Comparison of ENCODE assay signal across 16 cellular contexts in genomic region chr9:104075801-104076753, GRCh38. TPM values are rescaled to one million over a fixed set of nuclear protein-coding genes. Genes with fewer than 3 reads are reported as not detected.
DNase-seq lines count a peak whose midpoint lies in the region; ATAC-seq, FAIRE-seq and TF ChIP-seq lines count a peak whose summit lies in the region.
"Had no signal": no experiment of that assay in that cellular context is flagged by ENCODE, and none has a peak within 500 bp of the region (broad histone marks: within the 10 kb centered on the region; RNA-seq: fewer than 3 reads in every experiment).

No MANE protein-coding gene starts in this region.

- H3K36me3 Mint-ChIP-seq in activated CD4-positive, alpha-beta T cell treated with anti-CD3 and anti-CD28 coated beads, Interleukin-2, amount 10 ng/mL, durations not matched to agents 24 days and 14 days (ENCODE audit: low read depth) = no peaks in the 10 kb centered on the region

- peak; percentile 92 for FAIRE-seq in H54 (lab: Jason Lieb, UNC)

- H3K4me2 ChIP-seq in skeletal muscle satellite cell (ENCODE audit: low read length) = peak overlapping the region; percentile 73

- H3K36me3 ChIP-seq in skeletal muscle satellite cell (ENCODE audit: insufficient read depth, low read length) = no peaks in the 10 kb centered on the region

- H3K9me3 ChIP-seq in skeletal muscle satellite cell (replicated peaks; ENCODE audit: low read length) = no peaks in the 10 kb centered on the region

- H3K27me3 ChIP-seq in skeletal muscle satellite cell (ENCODE audit: control insufficient read depth, insufficient read depth, low read length) = no peaks in the 10 kb centered on the region

- TF ChIP-seq POLR2A in H54 (IDR thresholded peaks at IDR 0.05; ENCODE audit: low read depth, low read length) = no peak

- H3K27ac ChIP-seq in coronary artery = no peak overlapping the region

- TF ChIP-seq CTCF in fibroblast of pulmonary artery (IDR thresholded peaks at IDR 0.05; ENCODE audit: low read length, missing control alignments) (peak; percentile 30), coronary artery (IDR thresholded peaks at IDR 0.05) (no peak)

- H3K4me3 Mint-ChIP-seq in activated CD4-positive, alpha-beta T cell treated with anti-CD3 and anti-CD28 coated beads, Interleukin-2, amount 10 ng/mL, durations not matched to agents 24 days and 14 days = no peak overlapping the region
- H3K4me3 Mint-ChIP-seq: activated naive CD8-positive, alpha-beta T cell; endodermal cell; immature natural killer cell; stimulated activated naive CD8-positive, alpha-beta T cell treated with anti-CD3 and anti-CD28 coated beads, Interleukin-15, Interleukin-2, amounts not matched to agents 100 ng/mL and 50 ng/mL, for 24 hours; T-cell had no signal

- no peak for DNase-seq in H54 (ENCODE audit: insufficient read length, low spot score)
- DNase-seq in fibroblast of pulmonary artery (ENCODE audit: low read depth) = peak; percentile 92
- no peak for DNase-seq in coronary artery (ENCODE audit: low spot score)
- no peak for DNase-seq in activated CD4-positive, alpha-beta T cell treated with anti-CD3 and anti-CD28 coated beads, Interleukin-2, amount 10 ng/mL, durations not matched to agents 24 days and 14 days
- DNase-seq: activated CD8-positive, alpha-beta memory T cell treated with anti-CD3 and anti-CD28 coated beads for 24 hours; DMS79 treated with DMSO at 0.1 percent for 48 hours; endodermal cell; immature natural killer cell; NCI-H1048; stimulated activated CD4-positive, alpha-beta T cell treated with anti-CD3 and anti-CD28 coated beads, Interleukin-2, amount 100 ng/mL, for 24 hours; T-cell had no signal

- H3K4me1 ChIP-seq in skeletal muscle satellite cell (ENCODE audit: control insufficient read depth, insufficient read depth, low read length) = peaks cover 31% of the 10 kb centered on the region

- no peak overlapping the region for H3K27ac Mint-ChIP-seq in activated CD4-positive, alpha-beta T cell treated with anti-CD3 and anti-CD28 coated beads, Interleukin-2, amount 10 ng/mL, durations not matched to agents 24 days and 14 days
- H3K27ac Mint-ChIP-seq: activated naive CD8-positive, alpha-beta T cell; endodermal cell; immature natural killer cell; stimulated activated naive CD8-positive, alpha-beta T cell treated with anti-CD3 and anti-CD28 coated beads, Interleukin-15, Interleukin-2, amounts not matched to agents 100 ng/mL and 50 ng/mL, for 24 hours; T-cell had no signal

- H3K9ac ChIP-seq in skeletal muscle satellite cell (ENCODE audit: low read depth, low read length) = peak overlapping the region; percentile 70

- H3K27me3 Mint-ChIP-seq in activated CD4-positive, alpha-beta T cell treated with anti-CD3 and anti-CD28 coated beads, Interleukin-2, amount 10 ng/mL, durations not matched to agents 24 days and 14 days = peaks cover 13% of the 10 kb centered on the region

- peak; percentile 81 for ATAC-seq in SK-N-SH treated with all-trans-retinoic acid at 6 μM for 48 hours
- ATAC-seq in GM21381 (IDR thresholded peaks at IDR 0.05; ENCODE audit: unreplicated experiment) = no peak
- ATAC-seq: T-cell had no signal

- H3K4me3 ChIP-seq in fibroblast of pulmonary artery (replicated peaks; ENCODE audit: low read depth, low read length) (no peak overlapping the region), skeletal muscle satellite cell (ENCODE audit: low read length) (peak overlapping the region; percentile 46), coronary artery (no peak overlapping the region)

- H3K9me3 Mint-ChIP-seq in activated CD4-positive, alpha-beta T cell treated with anti-CD3 and anti-CD28 coated beads, Interleukin-2, amount 10 ng/mL, durations not matched to agents 24 days and 14 days = no peaks in the 10 kb centered on the region

- intact Hi-C loops in activated CD4-positive, alpha-beta T cell treated with anti-CD3 and anti-CD28 coated beads, Interleukin-2, amount 10 ng/mL, durations not matched to agents 24 days and 14 days (cut with micrococcal nuclease) = no loop called here

- H3K4me1 Mint-ChIP-seq in activated CD4-positive, alpha-beta T cell treated with anti-CD3 and anti-CD28 coated beads, Interleukin-2, amount 10 ng/mL, durations not matched to agents 24 days and 14 days = no peaks in the 10 kb centered on the region
- H3K4me1 Mint-ChIP-seq: endodermal cell, immature natural killer cell, T-cell had no signal

TF ChIP-seq in SK-N-SH treated with all-trans-retinoic acid at 6 μM for 48 hours, 23 proteins besides CTCF, POLR2A, EP300 and RAD21:
- no peak for TF ChIP-seq CSRNP3 (CRISPR knock-in tag; IDR thresholded peaks at IDR 0.05)
- 0 out of 2 replicates have a peak, but pooled peaks have one; percentile 24 for TF ChIP-seq ZC3H10 (CRISPR knock-in tag; IDR thresholded peaks at IDR 0.05)
- no peak for TF ChIP-seq RARB (CRISPR knock-in tag; IDR thresholded peaks at IDR 0.05)
- peak; percentile 52; the same call in 1 of the 2 replicates for TF ChIP-seq ZFP3 (CRISPR knock-in tag; IDR thresholded peaks at IDR 0.05)
- no peak for TF ChIP-seq TOX (CRISPR knock-in tag; IDR thresholded peaks at IDR 0.05; ENCODE audit: borderline replicate concordance)
- peak; percentile 99 for TF ChIP-seq ISL1 (CRISPR knock-in tag; IDR thresholded peaks at IDR 0.05)
- TF ChIP-seq GLIS3 (CRISPR knock-in tag; IDR thresholded peaks at IDR 0.05) = peak; percentile 88; the same call in 1 of the 2 replicates
- TF ChIP-seq PATZ1 (CRISPR knock-in tag; IDR thresholded peaks at IDR 0.05; ENCODE audit: borderline replicate concordance) = no peak
- TF ChIP-seq TCF4 (CRISPR knock-in tag; IDR thresholded peaks at IDR 0.05; ENCODE audit: borderline replicate concordance) = no peak
- 0 out of 2 replicates have a peak, but pooled peaks have one; percentile 61 for TF ChIP-seq CSDC2 (CRISPR knock-in tag; IDR thresholded peaks at IDR 0.05)
- peak; percentile 66; the same call in 1 of the 2 replicates for TF ChIP-seq CREB5 (CRISPR knock-in tag; IDR thresholded peaks at IDR 0.05; ENCODE audit: low read depth)
- TF ChIP-seq ZNF565 (CRISPR knock-in tag; conservative IDR thresholded peaks at IDR 0.05; ENCODE audit: low read depth) = no peak
- TF ChIP-seq ESRRG (CRISPR knock-in tag; IDR thresholded peaks at IDR 0.05) = no peak

RNA-seq across cellular contexts. Expression of gene SMC2, which starts 18.0 kb away (rescaled TPM):
- total RNA-seq in skeletal muscle satellite cell (2012; rRNA removed) = 19.5 and 21.0 TPM in 2 replicates
- total RNA-seq in activated CD4-positive, alpha-beta T cell treated with anti-CD3 and anti-CD28 coated beads, Interleukin-2, amount 10 ng/mL, durations not matched to agents 24 days and 14 days = 57.2 and 60.8 TPM in 2 replicates
